23 cellular contexts compared by ENCODE assay signal in genomic region chr1:208333676-208334075, GRCh38.
"Had no signal": no experiment of that assay in that cellular context is flagged by ENCODE, and none has a peak within 500 bp of the region (broad histone marks: within the 10 kb centered on the region; RNA-seq: fewer than 3 reads in every experiment).

No MANE protein-coding gene starts in this region.

- H3K79me2 ChIP-seq: parathyroid adenoma had no signal

- H3K4me3 ChIP-seq: neural progenitor cell, ovary, psoas muscle, right lobe of liver, sigmoid colon, stomach, thoracic aorta, thyroid gland, tibial nerve, upper lobe of left lung, vagina had no signal

- H2AFZ ChIP-seq: neural progenitor cell, parathyroid adenoma had no signal

- H3K9me3 ChIP-seq: ovary, psoas muscle, right lobe of liver, sigmoid colon, stomach, thoracic aorta, thyroid gland, tibial nerve, upper lobe of left lung, vagina had no signal

- ATAC-seq: psoas muscle; right cardiac atrium; right lobe of liver; stimulated activated effector memory CD8-positive, alpha-beta T cell treated with anti-CD3 and anti-CD28 coated beads, Interleukin-12 subunit alpha, Interleukin-12 subunit beta, amount 100 ng/mL, for 72 hours; stimulated activated naive B cell treated with anti-CD40 and anti-IgM and Interleukin-4, amounts not matched to agents 10 μg/mL and 1 μg/mL and 100 μg/mL, for 72 hours had no signal

- DNase-seq: occipital lobe; ovary; posterior cingulate gyrus; psoas muscle; right cardiac atrium; right lobe of liver; sigmoid colon; small intestine; stimulated activated CD4-positive, alpha-beta T cell treated with anti-CD3 and anti-CD28 coated beads, Interleukin-15, amount 100 ng/mL, for 24 hours; stimulated activated CD4-positive, alpha-beta T cell treated with anti-CD3 and anti-CD28 coated beads, Interleukin-2, amount 100 ng/mL, for 24 hours; stimulated activated CD4-positive, alpha-beta T cell treated with anti-CD3 and anti-CD28 coated beads, Interleukin-2, amount 100 ng/mL, for 48 hours; stimulated activated CD4-positive, alpha-beta T cell treated with anti-CD3 and anti-CD28 coated beads, Interleukin-4, amount 100 ng/mL, for 24 hours; stimulated activated naive B cell treated with anti-CD40 and anti-IgM and Interleukin-4, amounts not matched to agents 10 μg/mL and 1 μg/mL and 100 μg/mL, for 72 hours; stimulated activated naive CD4-positive, alpha-beta T cell treated with Interleukin-2 at 50 U/mL for 16 hours; stomach; thyroid gland; upper lobe of left lung had no signal

- H3K9ac ChIP-seq: neural progenitor cell, parathyroid adenoma had no signal

- H3K27ac ChIP-seq: neural progenitor cell, ovary, parathyroid adenoma, psoas muscle, right lobe of liver, sigmoid colon, stomach, thoracic aorta, thyroid gland, tibial nerve, upper lobe of left lung, vagina had no signal

- H3K36me3 ChIP-seq: neural progenitor cell, ovary, right lobe of liver, sigmoid colon, stomach, thoracic aorta, thyroid gland, tibial nerve, upper lobe of left lung, vagina had no signal

- H3K27me3 ChIP-seq: neural progenitor cell, ovary, right lobe of liver, sigmoid colon, stomach, thyroid gland, tibial nerve, upper lobe of left lung, vagina had no signal

- H3K4me1 ChIP-seq: parathyroid adenoma, psoas muscle, sigmoid colon, thyroid gland, tibial nerve, upper lobe of left lung, vagina had no signal
